Comparison of ENCODE assay signal across 32 cellular contexts in the genomic region with DNA sequence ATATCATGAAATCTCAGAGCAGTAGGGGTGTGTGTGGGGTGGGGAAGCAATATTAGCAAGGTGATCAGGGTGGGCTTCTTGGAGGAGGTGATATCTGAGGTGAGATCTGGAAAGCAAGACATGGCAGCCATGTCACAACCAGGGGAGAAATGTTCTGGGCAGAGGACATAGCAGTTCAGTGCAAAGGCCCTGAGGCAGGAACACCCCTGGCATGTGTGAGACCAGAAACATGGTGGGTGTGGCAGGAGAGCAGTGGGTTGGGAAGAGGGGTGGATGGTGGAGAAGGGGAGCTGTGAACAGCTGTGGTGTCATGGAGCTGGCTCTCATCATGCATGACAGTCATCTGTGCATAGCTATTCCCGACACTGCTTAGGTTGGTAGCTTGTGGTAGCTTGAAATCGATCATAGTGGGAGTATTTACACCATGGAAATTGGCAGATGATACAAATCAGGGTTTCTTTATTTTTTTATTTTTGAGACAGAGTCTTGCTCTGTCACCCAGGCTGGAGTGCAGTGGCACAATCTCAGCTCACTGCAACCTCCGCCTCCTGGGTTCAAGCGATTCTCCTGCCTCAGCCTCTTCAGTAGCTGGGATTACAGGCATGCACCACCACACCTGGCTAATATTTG. TPM values are rescaled to one million over a fixed set of nuclear protein-coding genes. Genes with fewer than 3 reads are reported as not detected.
"Had no signal": no experiment of that assay in that cellular context is flagged by ENCODE, and none has a peak within 500 bp of the region (broad histone marks: within the 10 kb centered on the region; RNA-seq: fewer than 3 reads in every experiment).

No MANE protein-coding gene starts in this region.

- H3K36me3 ChIP-seq: cardiac muscle cell, MG63, SJSA1 had no signal

- H3K27ac ChIP-seq: cardiac muscle cell, SJSA1 had no signal

- H3K9me3 ChIP-seq: MG63, SJSA1 had no signal

- H3K36me3 Mint-ChIP-seq: activated naive CD8-positive, alpha-beta T cell; brain had no signal

- H3K4me3 ChIP-seq: cardiac muscle cell, MG63, SJSA1 had no signal

- H3K4me1 ChIP-seq: SJSA1 had no signal

- FAIRE-seq: astrocyte, RCC 7860, TTC549 had no signal

- H3K27ac Mint-ChIP-seq: activated B cell treated with CpG ODN at 0.5 μM for 24 hours; activated CD4-positive, alpha-beta T cell treated with anti-CD3 and anti-CD28 coated beads, Interleukin-2, amount 10 ng/mL, durations not matched to agents 24 days and 14 days; activated naive CD8-positive, alpha-beta T cell; T-helper 1 cell treated with Interleukin-12 subunit alpha and Interleukin-12 subunit beta and Interleukin-4 antibody, amounts not matched to agents 30 μg/mL and 1 μg/mL, for 36 hours had no signal

- DNase-seq: activated B cell treated with CpG ODN at 0.5 μM for 24 hours; activated CD4-positive, alpha-beta T cell treated with anti-CD3 and anti-CD28 coated beads for 1 hour; activated CD4-positive, alpha-beta T cell treated with anti-CD3 and anti-CD28 coated beads, Interleukin-2, amount 10 ng/mL, durations not matched to agents 24 days and 14 days; activated CD4-positive, alpha-beta T cell treated with anti-CD3 and anti-CD28 coated beads, Interleukin-2, amount 50 U/mL, for 48 hours; activated CD8-positive, alpha-beta memory T cell treated with anti-CD3 and anti-CD28 coated beads for 24 hours; activated naive CD4-positive, alpha-beta T cell treated with Interleukin-2 at 50 U/mL for 16 hours; activated T-cell treated with anti-CD3 and anti-CD28 coated beads, Interleukin-2, amount 50 U/mL, for 4 hours; amygdala; MG63; MV-4-11; NCI-H1092 treated with DMSO at 0.1 percent for 48 hours; NCI-H1417 treated with DMSO at 0.1 percent for 48 hours; NCI-H1694; NCI-H2029; NCI-H2107; NCI-H2171 treated with DMSO at 0.1 percent for 48 hours; NCI-H226; NCI-H526; NK-92 treated with Interleukin-12 subunit alpha and Interleukin-12 subunit beta, amount 100 ng/mL, for 24 hours; PC-3; SHP77; SW 1271; T-helper 9 cell had no signal

- H3K4me3 Mint-ChIP-seq: activated B cell treated with CpG ODN at 0.5 μM for 24 hours; activated CD4-positive, alpha-beta T cell treated with anti-CD3 and anti-CD28 coated beads, Interleukin-2, amount 10 ng/mL, durations not matched to agents 24 days and 14 days; activated naive CD8-positive, alpha-beta T cell; activated T-cell treated with anti-CD3 and anti-CD28 coated beads, Interleukin-2, amount 50 U/mL, for 4 hours; T-helper 1 cell treated with Interleukin-12 subunit alpha and Interleukin-12 subunit beta and Interleukin-4 antibody, amounts not matched to agents 30 μg/mL and 1 μg/mL, for 36 hours had no signal

- H3K4me1 Mint-ChIP-seq: activated B cell treated with CpG ODN at 0.5 μM for 24 hours; activated CD4-positive, alpha-beta T cell treated with anti-CD3 and anti-CD28 coated beads, Interleukin-2, amount 10 ng/mL, durations not matched to agents 24 days and 14 days had no signal

- H3K27me3 Mint-ChIP-seq: activated CD4-positive, alpha-beta T cell treated with anti-CD3 and anti-CD28 coated beads, Interleukin-2, amount 10 ng/mL, durations not matched to agents 24 days and 14 days; activated naive CD8-positive, alpha-beta T cell had no signal

- H3K27me3 ChIP-seq: cardiac muscle cell, MG63 had no signal

- H3K9me3 Mint-ChIP-seq: activated B cell treated with CpG ODN at 0.5 μM for 24 hours; activated CD4-positive, alpha-beta T cell treated with anti-CD3 and anti-CD28 coated beads, Interleukin-2, amount 10 ng/mL, durations not matched to agents 24 days and 14 days; activated T-cell treated with anti-CD3 and anti-CD28 coated beads, Interleukin-2, amount 50 U/mL, for 4 hours; T-helper 1 cell treated with Interleukin-12 subunit alpha and Interleukin-12 subunit beta and Interleukin-4 antibody, amounts not matched to agents 30 μg/mL and 1 μg/mL, for 36 hours had no signal

RNA-seq across cellular contexts. Expression of gene MPPED1, which starts 17.9 kb away (rescaled TPM):
- total RNA-seq: activated B cell treated with CpG ODN at 0.5 μM for 24 hours; activated CD4-positive, alpha-beta T cell treated with anti-CD3 and anti-CD28 coated beads, Interleukin-2, amount 10 ng/mL, durations not matched to agents 24 days and 14 days; activated T-cell treated with anti-CD3 and anti-CD28 coated beads, Interleukin-2, amount 50 U/mL, for 4 hours; astrocyte; NCI-H460; PC-3; SJSA1 had no signal
- polyA plus RNA-seq: cardiac muscle cell had no signal

RNA-seq across cellular contexts. Expression of gene SCUBE1, which starts 50.8 kb away (rescaled TPM):
- total RNA-seq: activated B cell treated with CpG ODN at 0.5 μM for 24 hours; activated CD4-positive, alpha-beta T cell treated with anti-CD3 and anti-CD28 coated beads, Interleukin-2, amount 10 ng/mL, durations not matched to agents 24 days and 14 days; PC-3; SJSA1 had no signal
